In genomic region chr1:162799995-162800830, GRCh38 we compare ENCODE assay signal across 8 cellular contexts. TPM values are rescaled to one million over a fixed set of nuclear protein-coding genes. Genes with fewer than 3 reads are reported as not detected.
DNase-seq lines count a peak whose midpoint lies in the region; TF ChIP-seq lines count a peak whose summit lies in the region.
"Not testable (repeated sequence)": the region's sequence is repeated elsewhere in the genome, so short reads cannot be mapped to it uniquely, and the experiment has no call there.

No MANE protein-coding gene starts in this region.

- H2AFZ ChIP-seq in hepatocyte; trophoblast cell (ENCODE audit: insufficient read depth, low read length, poor library complexity): not testable (repeated sequence)

- H3K9me3 ChIP-seq in hepatocyte (ENCODE audit: low read depth); trophoblast cell (ENCODE audit: insufficient read depth, low read depth, low read length): not testable (repeated sequence)

- H3K4me3 ChIP-seq in AG04449 (ENCODE audit: low read depth, low read length); GM12875 (ENCODE audit: low read depth, low read length); hepatocyte; trophoblast cell (ENCODE audit: low read depth, low read length): not testable (repeated sequence)

- not testable (repeated sequence) for H3K27ac ChIP-seq in hepatocyte; trophoblast cell (ENCODE audit: low read depth, low read length)

- CTCF ChIA-PET in AG04449 (lab: Yijun Ruan, JAX), result interaction anchor here (0.6 to 5.2 kb wide), 36 partner anchors 17 to 744 kb away, joined by 3 to 84 read pairs (median 4); partner anchors contain the start of gene DDR2

- not testable (repeated sequence) for H3K79me2 ChIP-seq in hepatocyte; trophoblast cell (ENCODE audit: control insufficient read depth, insufficient read depth, low read length, poor library complexity)

- not testable (repeated sequence) for H2BK12ac ChIP-seq in trophoblast cell (ENCODE audit: low read length)

- not testable (repeated sequence) for H3K14ac ChIP-seq in trophoblast cell (ENCODE audit: low read length)

- not testable (repeated sequence) for H3K4me2 ChIP-seq in hepatocyte; trophoblast cell (ENCODE audit: low read length)

- H3K4ac ChIP-seq in trophoblast cell (ENCODE audit: low read depth, low read length), result not testable (repeated sequence)

- not testable (repeated sequence) for H4K8ac ChIP-seq in trophoblast cell (ENCODE audit: low read depth, low read length)

- H4K20me1 ChIP-seq in hepatocyte (ENCODE audit: insufficient read depth, poor library complexity, severe bottlenecking), result not testable (repeated sequence)

- not testable (repeated sequence) for H3K9me2 ChIP-seq in hepatocyte (replicated peaks; ENCODE audit: insufficient read depth)

- H3K18ac ChIP-seq in trophoblast cell (ENCODE audit: low read length), result not testable (repeated sequence)

- WGBS in hepatocyte (ENCODE audit: low lambda C conversion rate, missing lambda C conversion rate), result 46% methylated on average over 6 of the region's 6 CpGs
- no CpG with 5 or more reads among the region's 6 CpGs for WGBS in trophoblast cell (ENCODE audit: extremely low coverage, insufficient coverage, insufficient read length)

- H4K12ac ChIP-seq in trophoblast cell (ENCODE audit: low read depth, low read length), result not testable (repeated sequence)

- H3K4me1 ChIP-seq in hepatocyte (ENCODE audit: insufficient read depth); trophoblast cell (ENCODE audit: control insufficient read depth in 1 of 2, insufficient read depth in 2 of 2, low read length in 2 of 2): not testable (repeated sequence)

- not testable (repeated sequence) for H2BK120ac ChIP-seq in trophoblast cell (ENCODE audit: insufficient read depth, low read length, poor library complexity)

- H2AK5ac ChIP-seq in trophoblast cell (ENCODE audit: low read length), result not testable (repeated sequence)

- TF ChIP-seq CTCF in AG04449 (IDR thresholded peaks at IDR 0.05; ENCODE audit: insufficient read depth, low read length, missing control alignments) (peak; percentile 67), GM12875 (IDR thresholded peaks at IDR 0.05; ENCODE audit: borderline replicate concordance, insufficient read depth, low read depth, low read length) (0 out of 2 replicates have a peak, but pooled peaks have one; percentile 28), LNCAP (IDR thresholded peaks at IDR 0.05) (peak; percentile 81), hepatocyte (IDR thresholded peaks at IDR 0.05; ENCODE audit: poor library complexity) (peak; percentile 67)

- not testable (repeated sequence) for H4K91ac ChIP-seq in trophoblast cell (ENCODE audit: low read depth, low read length)

- H3K79me1 ChIP-seq in trophoblast cell (ENCODE audit: low read length), result not testable (repeated sequence)

- H3K27me3 ChIP-seq in hepatocyte; trophoblast cell (ENCODE audit: insufficient read depth, low read length): not testable (repeated sequence)

- not testable (repeated sequence) for H3K23ac ChIP-seq in trophoblast cell (ENCODE audit: low read length)

- H3K9ac ChIP-seq in trophoblast cell (ENCODE audit: low read length), result not testable (repeated sequence)

- not testable (repeated sequence) for H2BK5ac ChIP-seq in trophoblast cell (ENCODE audit: low read depth, low read length, poor library complexity)

- POLR2A ChIA-PET in AG04449 (lab: Yijun Ruan, JAX), result interaction anchor here (1.2 kb wide), 1 partner anchor 186 kb away, joined by 3 read pairs; no protein-coding TSS in a partner anchor

- DNase-seq in AG04449 (ENCODE audit: low read depth, low spot score), result not testable (repeated sequence)
- DNase-seq in NCI-H460 (ENCODE audit: extremely low read depth, low read depth) (peak; percentile 77), T1000 (lab: John Stamatoyannopoulos, UW) (peak; percentile 52), dedifferentiated amniotic fluid mesenchymal stem cell (ENCODE audit: extremely low spot score) (peak; percentile 82), hepatocyte (ENCODE audit: low spot score) (peak; percentile 83), trophoblast cell (peak; percentile 59 to 87)

- H3K36me3 ChIP-seq in hepatocyte (replicated peaks; ENCODE audit: insufficient read depth, low read depth), result not testable (repeated sequence)
- H3K36me3 ChIP-seq in trophoblast cell (ENCODE audit: control insufficient read depth in 1 of 2, insufficient read depth in 2 of 2, low read length in 2 of 2), result peaks cover 8 to 15% of the 10 kb centered on the region in 2 experiments

RNA-seq across cellular contexts. Expression of gene HSD17B7, which starts 9.7 kb away (rescaled TPM):
- total RNA-seq in NCI-H460 (2014; rRNA removed; shearing (Covaris generic)), result 10.4 and 12.1 TPM in 2 replicates
- 24.5 and 42.7 TPM in 2 replicates for polyA plus RNA-seq in NCI-H460 (2014; cell fraction: nucleus; rRNA removed)
- 45.8 and 50.2 TPM in 2 replicates for total RNA-seq in hepatocyte
- polyA plus RNA-seq in hepatocyte, result 40.4 and 41.5 TPM in 2 replicates
- 24.5 and 26.7 TPM in 2 replicates for polyA plus RNA-seq in trophoblast cell (2013)

Comparison
In these comparisons a context has a peak if more than half of its experiments do, and no peak if none do; other contexts are left out.
1. CTCF ChIP-seq: peak in every context shown above with its lines; median percentile 81 in LNCAP; 67 in AG04449; 67 in hepatocyte; 28 in GM12875.